In the genomic region with DNA sequence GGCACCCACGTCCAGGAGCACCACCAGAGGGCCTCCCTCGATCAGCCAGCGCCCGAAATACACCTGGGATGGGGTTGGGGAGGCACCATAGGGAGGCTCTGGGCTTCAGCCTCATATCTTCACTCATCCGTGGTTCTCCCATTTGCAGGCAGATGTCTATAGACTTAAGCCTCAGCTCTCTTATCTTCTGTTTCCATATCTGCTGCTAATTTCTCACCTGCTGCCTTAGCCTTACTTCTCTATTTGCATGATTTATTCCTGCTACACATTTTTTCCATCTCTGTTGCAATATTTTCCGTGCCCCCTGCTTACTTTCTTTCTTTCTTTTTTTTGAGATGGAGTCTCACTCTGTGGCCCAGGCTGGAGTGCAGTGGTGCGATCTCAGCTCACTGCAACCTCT, we compare ENCODE assay signal across 32 cellular contexts. TPM values are rescaled to one million over a fixed set of nuclear protein-coding genes. Genes with fewer than 3 reads are reported as not detected.
DNase-seq lines count a peak whose midpoint lies in the region; ATAC-seq, FAIRE-seq and TF ChIP-seq lines count a peak whose summit lies in the region.
"Had no signal": no experiment of that assay in that cellular context is flagged by ENCODE, and none has a peak within 500 bp of the region (broad histone marks: within the 10 kb centered on the region; RNA-seq: fewer than 3 reads in every experiment).

No MANE protein-coding gene starts in this region.

- no peak for FAIRE-seq in K562 (lab: Jason Lieb, UNC)
- FAIRE-seq: endothelial cell of umbilical vein, G401.6 had no signal

- H3K36me3 ChIP-seq in cardiac muscle cell (peaks cover 49% of the 10 kb centered on the region), WERI-Rb-1 (peaks cover 48% of the 10 kb centered on the region), K562 (ENCODE audit: control insufficient read depth, insufficient read depth, low read length) (peaks cover 67% of the 10 kb centered on the region)

- peak overlapping the region in 1 of 2 experiments; percentile 65; a peak in 2 of 4 replicates for H3K9ac ChIP-seq in K562 (ENCODE audit: insufficient read depth in 1 of 2, low read depth in 2 of 2, low read length in 2 of 2)
- H3K9ac ChIP-seq: BLaER1, parathyroid adenoma had no signal

- ATAC-seq in right cardiac atrium (no peak), K562 (peak; percentile 28; the same call in 2 of the 3 replicates), HG03097 (IDR thresholded peaks at IDR 0.05; ENCODE audit: low FRiP score, unreplicated experiment) (no peak)
- ATAC-seq: lower lobe of right lung had no signal

- H3K27me3 ChIP-seq in cardiac muscle cell (no peaks in the 10 kb centered on the region), right cardiac atrium (ENCODE audit: control insufficient read depth, insufficient read depth) (no peaks in the 10 kb centered on the region), WERI-Rb-1 (ENCODE audit: insufficient read depth, low read depth, severe bottlenecking) (no peaks in the 10 kb centered on the region), K562 (ENCODE audit: control insufficient read depth in 2 of 2, insufficient read depth in 2 of 2, low read length in 2 of 2) (no peaks in the 10 kb centered on the region)
- H3K27me3 ChIP-seq: BLaER1, dorsolateral prefrontal cortex, sigmoid colon, suprapubic skin had no signal

- CTCF ChIA-PET in K562 (lab: Yijun Ruan, JAX; ENCODE audit: low intra/inter-chr PET ratio) = no interaction called here

- H3K36me3 Mint-ChIP-seq in stimulated activated naive CD8-positive, alpha-beta T cell treated with anti-CD3 and anti-CD28 coated beads, Interleukin-15, Interleukin-2, amounts not matched to agents 100 ng/mL and 50 ng/mL, for 24 hours (ENCODE audit: low read depth) = peaks cover 45% of the 10 kb centered on the region

- no peaks in the 10 kb centered on the region for H3K9me3 Mint-ChIP-seq in stimulated activated naive CD8-positive, alpha-beta T cell treated with anti-CD3 and anti-CD28 coated beads, Interleukin-15, Interleukin-2, amounts not matched to agents 100 ng/mL and 50 ng/mL, for 24 hours
- H3K9me3 Mint-ChIP-seq: T-helper 1 cell treated with Interleukin-12 subunit alpha and Interleukin-12 subunit beta and Interleukin-4 antibody, amounts not matched to agents 30 μg/mL and 1 μg/mL, for 36 hours had no signal

- H2AFZ ChIP-seq in K562 (ENCODE audit: low read depth, low read length) = no peak overlapping the region
- H2AFZ ChIP-seq: parathyroid adenoma had no signal

- H3K4me3 Mint-ChIP-seq in stimulated activated naive CD8-positive, alpha-beta T cell treated with anti-CD3 and anti-CD28 coated beads, Interleukin-15, Interleukin-2, amounts not matched to agents 100 ng/mL and 50 ng/mL, for 24 hours = peak overlapping the region; percentile 24
- H3K4me3 Mint-ChIP-seq: T-helper 1 cell treated with Interleukin-12 subunit alpha and Interleukin-12 subunit beta and Interleukin-4 antibody, amounts not matched to agents 30 μg/mL and 1 μg/mL, for 36 hours had no signal

- H3K4me1 ChIP-seq in cardiac muscle cell (ENCODE audit: low read depth) = peaks cover 10% of the 10 kb centered on the region
- peaks cover 9% of the 10 kb centered on the region for H3K4me1 ChIP-seq in right cardiac atrium (ENCODE audit: control insufficient read depth, insufficient read depth, low read length)
- peaks cover 5 to 22% of the 10 kb centered on the region in 2 experiments; a peak in 4 of 5 replicates for H3K4me1 ChIP-seq in K562 (replicated peaks in 1 of 2; ENCODE audit: control insufficient read depth in 2 of 2, insufficient read depth in 2 of 2, low read length in 2 of 2)
- H3K4me1 ChIP-seq: parathyroid adenoma had no signal

- no peaks in the 10 kb centered on the region for H4K20me1 ChIP-seq in K562 (replicated peaks; ENCODE audit: control insufficient read depth, insufficient read depth, low read length)

- no TSS peak for BruUV-seq in K562 (replicated peaks; lab: Mats Ljungman, UMichigan)

- intact Hi-C loops in right cardiac atrium (cut with DNase I) = no loop called here
- intact Hi-C loops in K562 (cut with micrococcal nuclease) = no loop called here

- TF ChIP-seq POLR2A in K562 (conservative IDR thresholded peaks at IDR 0.05) = no peak

- H3K79me2 ChIP-seq in K562 (ENCODE audit: control insufficient read depth, insufficient read depth, low read length) = peaks cover 20% of the 10 kb centered on the region

- H3K27me3 Mint-ChIP-seq in stimulated activated naive CD8-positive, alpha-beta T cell treated with anti-CD3 and anti-CD28 coated beads, Interleukin-15, Interleukin-2, amounts not matched to agents 100 ng/mL and 50 ng/mL, for 24 hours = no peaks in the 10 kb centered on the region

- POLR2A ChIA-PET in K562 (lab: Yijun Ruan, JAX) = interaction anchor here (0.7 to 1.8 kb wide), 5 partner anchors 18 to 160 kb away, joined by 3 to 4 read pairs (median 3); no protein-coding TSS in a partner anchor

- no peak for TF ChIP-seq CTCF in cardiac muscle cell (IDR thresholded peaks at IDR 0.05; ENCODE audit: low read depth, low read length)
- no peak for TF ChIP-seq CTCF in WERI-Rb-1 (IDR thresholded peaks at IDR 0.05; ENCODE audit: low read depth, low read length)
- peak in 1 of 3 experiments; percentile 13; a peak in 1 of 6 replicates for TF ChIP-seq CTCF in K562 (IDR thresholded peaks at IDR 0.05 in 2 of 3, conservative IDR thresholded peaks at IDR 0.05 in 1 of 3; ENCODE audit: insufficient read depth in 2 of 3, low read depth in 1 of 3, low read length in 3 of 3)

- no peak for TF ChIP-seq RAD21 in K562 (CRISPR knock-in tag; conservative IDR thresholded peaks at IDR 0.05 in 1 of 2, IDR thresholded peaks at IDR 0.05 in 1 of 2)

- H3K4me3 ChIP-seq in cardiac muscle cell (no peak overlapping the region), right cardiac atrium (ENCODE audit: low read length) (no peak overlapping the region), WERI-Rb-1 (ENCODE audit: low read depth, low read length) (peak overlapping the region; percentile 17), K562 (no peak overlapping the region)
- H3K4me3 ChIP-seq: BLaER1, dorsolateral prefrontal cortex, lower lobe of right lung, sigmoid colon, suprapubic skin had no signal

- no peaks in the 10 kb centered on the region for H3K9me1 ChIP-seq in K562 (ENCODE audit: control insufficient read depth, insufficient read depth, low read length)

- H3K9me3 ChIP-seq in cardiac muscle cell (ENCODE audit: low read depth) = no peaks in the 10 kb centered on the region
- H3K9me3 ChIP-seq in right cardiac atrium (ENCODE audit: control insufficient read depth, low read length) = no peaks in the 10 kb centered on the region
- H3K9me3 ChIP-seq in WERI-Rb-1 (ENCODE audit: severe bottlenecking) = no peaks in the 10 kb centered on the region
- H3K9me3 ChIP-seq in K562 (replicated peaks; ENCODE audit: control insufficient read depth, insufficient read depth, low read depth, low read length) = no peaks in the 10 kb centered on the region
- H3K9me3 ChIP-seq: BLaER1, lower lobe of right lung, sigmoid colon, suprapubic skin had no signal

- H3K27ac Mint-ChIP-seq in stimulated activated naive CD8-positive, alpha-beta T cell treated with anti-CD3 and anti-CD28 coated beads, Interleukin-15, Interleukin-2, amounts not matched to agents 100 ng/mL and 50 ng/mL, for 24 hours = peak overlapping the region; percentile 89

- DNase-seq in cardiac muscle cell (ENCODE audit: low read depth in 1 of 2, low spot score in 1 of 2) (no peak), right cardiac atrium (no peak), WERI-Rb-1 (no peak), K562 (ENCODE audit: extremely low read depth in 1 of 4, low spot score in 3 of 4) (no peak)
- no peak for DNase-seq in activated effector memory CD4-positive, alpha-beta T cell treated with anti-CD3 and anti-CD28 coated beads, Interleukin-2, amount 50 U/mL, for 16 hours
- DNase-seq: activated CD4-positive, alpha-beta T cell treated with anti-CD3 and anti-CD28 coated beads, Interleukin-2, amount 50 U/mL, for 4 hours; activated naive CD4-positive, alpha-beta T cell; cerebellar nuclear complex; DMS53; dorsolateral prefrontal cortex; KG1; lower lobe of right lung; NCI-H1048; NCI-H187; NCI-H526 treated with DMSO at 0.1 percent for 48 hours; sigmoid colon; stimulated activated CD4-positive, alpha-beta T cell treated with anti-CD3 and anti-CD28 coated beads, Interleukin-15, amount 100 ng/mL, for 24 hours; stimulated activated CD8-positive, alpha-beta memory T cell treated with anti-CD3 and anti-CD28 coated beads, Interleukin-4, amount 100 ng/mL, for 48 hours had no signal

- no peak overlapping the region for H3K4me2 ChIP-seq in K562 (ENCODE audit: insufficient read depth, low read length)
- H3K4me2 ChIP-seq: BLaER1 had no signal

- WGBS in right cardiac atrium = 88% methylated on average over 7 of the region's 7 CpGs
- 54% methylated on average over 6 of the region's 7 CpGs for WGBS in K562 (ENCODE audit: insufficient coverage, low coverage, missing lambda C conversion rate)

- no peak for TF ChIP-seq EP300 in K562 (IDR thresholded peaks at IDR 0.05; ENCODE audit: low read length)

- H3K4me1 Mint-ChIP-seq in stimulated activated naive CD8-positive, alpha-beta T cell treated with anti-CD3 and anti-CD28 coated beads, Interleukin-15, Interleukin-2, amounts not matched to agents 100 ng/mL and 50 ng/mL, for 24 hours (ENCODE audit: low read depth) = peaks cover 38% of the 10 kb centered on the region

- in situ Hi-C loops in K562 (cut with MboI) = no loop called here

- peak overlapping the region; percentile 13 for H3K27ac ChIP-seq in cardiac muscle cell
- H3K27ac ChIP-seq in right cardiac atrium (ENCODE audit: low read length) = no peak overlapping the region
- H3K27ac ChIP-seq in WERI-Rb-1 = peak overlapping the region; percentile 81
- no peak overlapping the region for H3K27ac ChIP-seq in K562 (ENCODE audit: extremely low read depth, low read depth, low read length)
- H3K27ac ChIP-seq: BLaER1, dorsolateral prefrontal cortex, lower lobe of right lung, parathyroid adenoma, sigmoid colon, suprapubic skin, VCaP had no signal

RNA-seq across cellular contexts. Expression of a gene that starts 5.8 kb away (rescaled TPM):
- 155 and 165 TPM in 2 replicates for total RNA-seq in cardiac muscle cell
- 175 and 195 TPM in 2 replicates for polyA plus RNA-seq in cardiac muscle cell
- total RNA-seq in right cardiac atrium = 10 to 100 TPM; 62.7 to 95.9 (median 89.0) TPM
- polyA plus RNA-seq in right cardiac atrium = 61.4 TPM
- total RNA-seq in K562 (2011; cell fraction: chromatin; rRNA removed; ENCODE audit: low replicate concordance) = 36.8 and 78.5 TPM in 2 replicates
- 40.7 and 40.9 TPM in 2 replicates for total RNA-seq in K562 (2011; cell fraction: nucleolus; rRNA removed)
- total RNA-seq in K562 (2011; cell fraction: nucleoplasm; rRNA removed) = 28.8 and 32.4 TPM in 2 replicates
- total RNA-seq in K562 (2014; rRNA removed) = 12.9 and 20.5 TPM in 2 replicates
- total RNA-seq in K562 (2014; rRNA removed; fragmentation: Illumina TruSeq; extraction: Trizol) = 8.8 and 11.3 TPM in 2 replicates
- total RNA-seq in K562 (2015; rRNA removed; fragmentation: Illumina TruSeq; extraction: Trizol) = 15.2 and 18.4 TPM in 2 replicates
- 26.1 and 28.1 TPM in 2 replicates for total RNA-seq in K562 (2021)
- 26.0 and 26.7 TPM in 2 replicates for polyA plus RNA-seq in K562 (2011; rRNA removed)
- 26.7 and 37.5 TPM in 2 replicates for polyA plus RNA-seq in K562 (2011; cell fraction: cytosol; rRNA removed)
- 26.4 and 41.7 TPM in 2 replicates for polyA plus RNA-seq in K562 (2011; cell fraction: nucleus; rRNA removed)
- 20.3 and 23.1 TPM in 2 replicates for polyA plus RNA-seq in K562 (2012)
- 31.1 and 32.2 TPM in 2 replicates for polyA plus RNA-seq in K562 (2014; fragmentation: Illumina TruSeq; extraction: Trizol)
- 1 to 10 TPM; 1.9 to 2.2 TPM for polyA plus RNA-seq in K562 (2014; fragmentation: Nextera tagmentation; extraction: Ambion mirVana)
- 18.0 and 24.3 TPM in 2 replicates for polyA plus RNA-seq in K562 (2014; rRNA removed)
- 15.7 and 26.2 TPM in 2 replicates for polyA minus RNA-seq in K562 (2011; rRNA and poly(A)+ RNA removed)
- polyA minus RNA-seq in K562 (2011; cell fraction: cytosol; rRNA and poly(A)+ RNA removed) = 20.6 and 25.9 TPM in 2 replicates
- 13.2 and 13.8 TPM in 2 replicates for polyA minus RNA-seq in K562 (2011; cell fraction: nucleus; rRNA and poly(A)+ RNA removed)

RNA-seq across cellular contexts. Expression of a gene that starts 6.4 kb away (rescaled TPM):
- total RNA-seq in cardiac muscle cell (240 and 294 TPM in 2 replicates), right cardiac atrium (10 to 100 TPM; 39.4 to 47.3 (median 45.4) TPM), K562 (2014; rRNA removed) (453 and 558 TPM in 2 replicates), K562 (2014; rRNA removed; fragmentation: Illumina TruSeq; extraction: Trizol) (56.6 and 95.4 TPM in 2 replicates), K562 (2015; rRNA removed; fragmentation: Illumina TruSeq; extraction: Trizol) (282 and 294 TPM in 2 replicates), K562 (2021) (335 and 343 TPM in 2 replicates)
- polyA plus RNA-seq in cardiac muscle cell (128 and 167 TPM in 2 replicates), right cardiac atrium (54.5 TPM), K562 (2011; rRNA removed) (237 and 273 TPM in 2 replicates), K562 (2014; fragmentation: Illumina TruSeq; extraction: Trizol) (165 and 339 TPM in 2 replicates), K562 (2014; fragmentation: Nextera tagmentation; extraction: Ambion mirVana) (10 to 100 TPM; 71.4 to 95.3 TPM), K562 (2014; rRNA removed) (310 and 330 TPM in 2 replicates)
- 106 and 309 TPM in 2 replicates for total RNA-seq in K562 (2011; cell fraction: chromatin; rRNA removed; ENCODE audit: low replicate concordance)
- 270 and 321 TPM in 2 replicates for total RNA-seq in K562 (2011; cell fraction: nucleolus; rRNA removed)
- total RNA-seq in K562 (2011; cell fraction: nucleoplasm; rRNA removed) = 174 and 179 TPM in 2 replicates
- 435 and 727 TPM in 2 replicates for polyA plus RNA-seq in K562 (2011; cell fraction: cytosol; rRNA removed)
- polyA plus RNA-seq in K562 (2011; cell fraction: nucleus; rRNA removed) = 267 and 312 TPM in 2 replicates
- polyA plus RNA-seq in K562 (2012) = 308 and 401 TPM in 2 replicates
- polyA minus RNA-seq in K562 (2011; rRNA and poly(A)+ RNA removed) = 168 and 344 TPM in 2 replicates
- 335 and 352 TPM in 2 replicates for polyA minus RNA-seq in K562 (2011; cell fraction: cytosol; rRNA and poly(A)+ RNA removed)
- 89.8 and 126 TPM in 2 replicates for polyA minus RNA-seq in K562 (2011; cell fraction: nucleus; rRNA and poly(A)+ RNA removed)

RNA-seq across cellular contexts. Expression of a gene that starts 22.2 kb away (rescaled TPM):
- 760 and 891 TPM in 2 replicates for total RNA-seq in cardiac muscle cell
- polyA plus RNA-seq in cardiac muscle cell = 1,227 and 1,335 TPM in 2 replicates
- total RNA-seq in right cardiac atrium = 1,000 to 10,000 TPM; 1,459 to 1,840 (median 1,541) TPM
- polyA plus RNA-seq in right cardiac atrium = 1,675 TPM
- 116 and 227 TPM in 2 replicates for total RNA-seq in K562 (2011; cell fraction: chromatin; rRNA removed; ENCODE audit: low replicate concordance)
- 251 and 284 TPM in 2 replicates for total RNA-seq in K562 (2011; cell fraction: nucleolus; rRNA removed)
- total RNA-seq in K562 (2011; cell fraction: nucleoplasm; rRNA removed) = 546 and 1,281 TPM in 2 replicates
- total RNA-seq in K562 (2014; rRNA removed) = 3,611 and 4,100 TPM in 2 replicates
- 2,821 and 3,420 TPM in 2 replicates for total RNA-seq in K562 (2014; rRNA removed; fragmentation: Illumina TruSeq; extraction: Trizol)
- 4,574 and 5,040 TPM in 2 replicates for total RNA-seq in K562 (2015; rRNA removed; fragmentation: Illumina TruSeq; extraction: Trizol)
- total RNA-seq in K562 (2021) = 3,376 and 3,459 TPM in 2 replicates
- 1,231 and 2,161 TPM in 2 replicates for polyA plus RNA-seq in K562 (2011; rRNA removed)
- polyA plus RNA-seq in K562 (2011; cell fraction: cytosol; rRNA removed) = 5,138 and 6,086 TPM in 2 replicates
- 1,631 and 1,635 TPM in 2 replicates for polyA plus RNA-seq in K562 (2011; cell fraction: nucleus; rRNA removed)
- 3,654 and 5,025 TPM in 2 replicates for polyA plus RNA-seq in K562 (2012)
- 6,461 and 6,790 TPM in 2 replicates for polyA plus RNA-seq in K562 (2014; fragmentation: Illumina TruSeq; extraction: Trizol)
- over 10,000 TPM; 17,458 to 27,415 TPM for polyA plus RNA-seq in K562 (2014; fragmentation: Nextera tagmentation; extraction: Ambion mirVana)
- 3,965 and 4,994 TPM in 2 replicates for polyA plus RNA-seq in K562 (2014; rRNA removed)
- polyA minus RNA-seq in K562 (2011; rRNA and poly(A)+ RNA removed) = 536 and 548 TPM in 2 replicates
- polyA minus RNA-seq in K562 (2011; cell fraction: cytosol; rRNA and poly(A)+ RNA removed) = 790 and 999 TPM in 2 replicates
- 171 and 269 TPM in 2 replicates for polyA minus RNA-seq in K562 (2011; cell fraction: nucleus; rRNA and poly(A)+ RNA removed)

RNA-seq across cellular contexts. Expression of a gene that starts 29.6 kb away (rescaled TPM):
- total RNA-seq in cardiac muscle cell (1.8 TPM in 1 of 2 replicates, not detected in the other), right cardiac atrium (not detected), K562 (2014; rRNA removed) (0.54 TPM in 1 of 2 replicates, not detected in the other), K562 (2014; rRNA removed; fragmentation: Illumina TruSeq; extraction: Trizol) (not detected in 2 replicates), K562 (2015; rRNA removed; fragmentation: Illumina TruSeq; extraction: Trizol) (not detected in 2 replicates), K562 (2021) (not detected in 2 replicates)
- polyA plus RNA-seq in cardiac muscle cell (2.7 TPM in 1 of 2 replicates, not detected in the other), right cardiac atrium (not detected), K562 (2011; rRNA removed) (not detected in 2 replicates), K562 (2014; fragmentation: Illumina TruSeq; extraction: Trizol) (not detected in 2 replicates), K562 (2014; fragmentation: Nextera tagmentation; extraction: Ambion mirVana) (not detected), K562 (2014; rRNA removed) (not detected in 2 replicates)
- total RNA-seq in K562 (2011; cell fraction: chromatin; rRNA removed; ENCODE audit: low replicate concordance) = not detected in 2 replicates
- not detected in 2 replicates for total RNA-seq in K562 (2011; cell fraction: nucleolus; rRNA removed)
- not detected in 2 replicates for total RNA-seq in K562 (2011; cell fraction: nucleoplasm; rRNA removed)
- not detected in 2 replicates for polyA plus RNA-seq in K562 (2011; cell fraction: cytosol; rRNA removed)
- 0.80 and 1.7 TPM in 2 replicates for polyA plus RNA-seq in K562 (2011; cell fraction: nucleus; rRNA removed)
- 1.1 TPM in 2 replicates for polyA plus RNA-seq in K562 (2012)
- not detected in 2 replicates for polyA minus RNA-seq in K562 (2011; rRNA and poly(A)+ RNA removed)
- polyA minus RNA-seq in K562 (2011; cell fraction: cytosol; rRNA and poly(A)+ RNA removed) = not detected in 2 replicates
- not detected in 2 replicates for polyA minus RNA-seq in K562 (2011; cell fraction: nucleus; rRNA and poly(A)+ RNA removed)
- total RNA-seq: endothelial cell of umbilical vein, HT-29, lower lobe of right lung, mucosa of gallbladder, sigmoid colon, SK-MEL-5, suprapubic skin, urinary bladder had no signal
- polyA plus RNA-seq: neural cell, sigmoid colon, urinary bladder had no signal

RNA-seq across cellular contexts. Expression of a gene that starts 32.6 kb away (rescaled TPM):
- 64.2 and 126 TPM in 2 replicates for total RNA-seq in cardiac muscle cell
- polyA plus RNA-seq in cardiac muscle cell = 68.7 and 95.2 TPM in 2 replicates
- total RNA-seq in right cardiac atrium = 10 to 100 TPM; 23.8 to 34.6 (median 30.4) TPM
- polyA plus RNA-seq in right cardiac atrium = 24.4 TPM
- 47.4 and 110 TPM in 2 replicates for total RNA-seq in K562 (2011; cell fraction: chromatin; rRNA removed; ENCODE audit: low replicate concordance)
- 95.2 and 106 TPM in 2 replicates for total RNA-seq in K562 (2011; cell fraction: nucleolus; rRNA removed)
- 67.2 and 75.0 TPM in 2 replicates for total RNA-seq in K562 (2011; cell fraction: nucleoplasm; rRNA removed)
- total RNA-seq in K562 (2014; rRNA removed) = 44.5 and 62.0 TPM in 2 replicates
- total RNA-seq in K562 (2014; rRNA removed; fragmentation: Illumina TruSeq; extraction: Trizol) = 22.1 and 23.0 TPM in 2 replicates
- total RNA-seq in K562 (2015; rRNA removed; fragmentation: Illumina TruSeq; extraction: Trizol) = 41.3 and 46.5 TPM in 2 replicates
- 95.4 and 98.5 TPM in 2 replicates for total RNA-seq in K562 (2021)
- 51.2 and 56.6 TPM in 2 replicates for polyA plus RNA-seq in K562 (2011; rRNA removed)
- 75.9 and 134 TPM in 2 replicates for polyA plus RNA-seq in K562 (2011; cell fraction: cytosol; rRNA removed)
- 94.1 and 129 TPM in 2 replicates for polyA plus RNA-seq in K562 (2011; cell fraction: nucleus; rRNA removed)
- 105 and 115 TPM in 2 replicates for polyA plus RNA-seq in K562 (2012)
- 67.5 and 79.1 TPM in 2 replicates for polyA plus RNA-seq in K562 (2014; fragmentation: Illumina TruSeq; extraction: Trizol)
- polyA plus RNA-seq in K562 (2014; fragmentation: Nextera tagmentation; extraction: Ambion mirVana) = 1 to 10 TPM; 3.2 to 5.5 TPM
- 69.6 and 79.5 TPM in 2 replicates for polyA plus RNA-seq in K562 (2014; rRNA removed)
- 13.0 and 20.5 TPM in 2 replicates for polyA minus RNA-seq in K562 (2011; rRNA and poly(A)+ RNA removed)
- polyA minus RNA-seq in K562 (2011; cell fraction: cytosol; rRNA and poly(A)+ RNA removed) = 37.3 and 38.6 TPM in 2 replicates
- 30.5 and 33.0 TPM in 2 replicates for polyA minus RNA-seq in K562 (2011; cell fraction: nucleus; rRNA and poly(A)+ RNA removed)

Comparison
In these comparisons a context has a peak if more than half of its experiments do, and no peak if none do; other contexts are left out.
1. H3K27ac ChIP-seq: peak in cardiac muscle cell (single experiment) and WERI-Rb-1 (single experiment); none in right cardiac atrium (single experiment) and K562 (single experiment).